ENCODE assay signal across 15 cellular contexts in the genomic region with DNA sequence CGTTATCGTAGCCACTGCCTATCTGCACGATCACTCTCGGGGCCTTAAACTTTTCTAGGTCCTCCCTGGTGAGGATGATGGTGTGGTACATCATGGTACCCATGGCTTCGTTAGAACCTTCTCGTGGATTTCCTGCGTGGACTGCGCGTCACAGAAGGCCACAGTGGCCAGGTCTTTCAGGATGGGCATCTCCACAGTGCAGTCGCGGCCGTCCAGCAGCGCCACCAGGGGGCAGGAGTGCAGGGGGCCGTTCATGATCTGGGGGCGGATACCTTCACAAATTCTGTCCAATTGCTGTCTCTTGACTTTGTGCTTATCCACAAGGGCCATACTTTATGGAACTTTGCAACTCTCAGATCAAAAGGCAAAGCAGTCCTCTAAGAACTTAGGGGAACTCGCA.
DNase-seq lines count a peak whose midpoint lies in the region; TF ChIP-seq lines count a peak whose summit lies in the region.
"Had no signal": no experiment of that assay in that cellular context is flagged by ENCODE, and none has a peak within 500 bp of the region (broad histone marks: within the 10 kb centered on the region; RNA-seq: fewer than 3 reads in every experiment).

No MANE protein-coding gene starts in this region.

- H3K79me2 ChIP-seq in neural progenitor cell (ENCODE audit: low read depth): peaks cover 10% of the 10 kb centered on the region

- no peaks in the 10 kb centered on the region for H3K9me3 ChIP-seq in neural progenitor cell (ENCODE audit: low read depth)
- H3K9me3 ChIP-seq: thoracic aorta had no signal

- no peak overlapping the region for H2AFZ ChIP-seq in neural progenitor cell (replicated peaks)
- H2AFZ ChIP-seq: hepatocyte had no signal

- POLR2A ChIA-PET in MCF 10A (lab: Yijun Ruan, JAX): no interaction called here

- H3K4me1 Mint-ChIP-seq in neural progenitor cell: peaks cover 8% of the 10 kb centered on the region
- H3K4me1 Mint-ChIP-seq in MCF 10A (ENCODE audit: insufficient read depth, unreplicated experiment): no peaks in the 10 kb centered on the region
- H3K4me1 Mint-ChIP-seq: CD4-positive, alpha-beta memory T cell had no signal

- H3K36me3 Mint-ChIP-seq in neural progenitor cell (peaks cover 77% of the 10 kb centered on the region), MCF 10A (ENCODE audit: insufficient read depth, unreplicated experiment) (peaks cover 6% of the 10 kb centered on the region)
- H3K36me3 Mint-ChIP-seq: activated naive CD8-positive, alpha-beta T cell; CD4-positive, alpha-beta memory T cell had no signal

- H3K9ac ChIP-seq in neural progenitor cell: no peak overlapping the region

- H3K27ac ChIP-seq in neural progenitor cell: no peak overlapping the region
- H3K27ac ChIP-seq: epithelial cell of prostate, hepatocyte, thoracic aorta had no signal

- no peaks in the 10 kb centered on the region for H3K36me3 ChIP-seq in neural progenitor cell

- H3K27ac Mint-ChIP-seq in neural progenitor cell (no peak overlapping the region), MCF 10A (ENCODE audit: low read depth, unreplicated experiment) (no peak overlapping the region)
- H3K27ac Mint-ChIP-seq: activated naive CD8-positive, alpha-beta T cell; CD4-positive, alpha-beta memory T cell had no signal

- DNase-seq in GM12865 (ENCODE audit: low read depth) (no peak), LNCaP clone FGC (ENCODE audit: low read depth) (no peak), choroid plexus epithelial cell (ENCODE audit: low read depth) (no peak), neural progenitor cell (ENCODE audit: low spot score) (no peak), posterior cingulate gyrus (no peak), MCF 10A (ENCODE audit: unreplicated experiment) (no peak), SIG-M5 (lab: John Stamatoyannopoulos, UW) (no peak)
- DNase-seq: CD4-positive, alpha-beta memory T cell; NCI-H1105 treated with DMSO at 0.1 percent for 48 hours; stimulated activated CD4-positive, alpha-beta T cell treated with anti-CD3 and anti-CD28 coated beads, Interleukin-1b, Interleukin-23, amount 100 ng/mL, for 48 hours; stimulated activated CD8-positive, alpha-beta memory T cell treated with anti-CD3 and anti-CD28 coated beads, Interleukin-4, amount 100 ng/mL, for 48 hours had no signal

- H3K9me3 Mint-ChIP-seq in neural progenitor cell: peaks cover 11% of the 10 kb centered on the region
- H3K9me3 Mint-ChIP-seq in MCF 10A (ENCODE audit: unreplicated experiment): no peaks in the 10 kb centered on the region
- H3K9me3 Mint-ChIP-seq: CD4-positive, alpha-beta memory T cell had no signal

- H3K4me3 ChIP-seq in GM12865 (ENCODE audit: low read depth, low read length): no peak overlapping the region
- H3K4me3 ChIP-seq in LNCaP clone FGC (ENCODE audit: low read depth, low read length): no peak overlapping the region
- H3K4me3 ChIP-seq in choroid plexus epithelial cell (ENCODE audit: low read depth, low read length): no peak overlapping the region
- no peak overlapping the region for H3K4me3 ChIP-seq in neural progenitor cell
- H3K4me3 ChIP-seq: hepatocyte, thoracic aorta had no signal

- H3K4me2 ChIP-seq in neural progenitor cell: no peak overlapping the region
- H3K4me2 ChIP-seq: hepatocyte had no signal

- H3K27me3 Mint-ChIP-seq in neural progenitor cell (ENCODE audit: insufficient read depth, low read depth) (peaks cover 4% of the 10 kb centered on the region), MCF 10A (ENCODE audit: insufficient read depth, unreplicated experiment) (no peaks in the 10 kb centered on the region)
- H3K27me3 Mint-ChIP-seq: activated naive CD8-positive, alpha-beta T cell; CD4-positive, alpha-beta memory T cell had no signal

- no peaks in the 10 kb centered on the region for H3K27me3 ChIP-seq in neural progenitor cell
- H3K27me3 ChIP-seq: hepatocyte had no signal

- BruUV-seq in MCF 10A (replicated peaks; lab: Mats Ljungman, UMichigan): no TSS peak

- peaks cover 4% of the 10 kb centered on the region for H3K4me1 ChIP-seq in neural progenitor cell

- peaks cover 16% of the 10 kb centered on the region for H4K20me1 ChIP-seq in neural progenitor cell (ENCODE audit: low read depth)

- CTCF ChIA-PET in MCF 10A (lab: Yijun Ruan, JAX): interaction anchor here (0.6 to 1.0 kb wide), 3 partner anchors 9 to 179 kb away, joined by 3 read pairs; no protein-coding TSS in a partner anchor

- H3K4me3 Mint-ChIP-seq in neural progenitor cell: no peak overlapping the region
- no peak overlapping the region for H3K4me3 Mint-ChIP-seq in MCF 10A (ENCODE audit: unreplicated experiment)
- H3K4me3 Mint-ChIP-seq: activated naive CD8-positive, alpha-beta T cell; CD4-positive, alpha-beta memory T cell had no signal

- intact Hi-C loops in posterior cingulate gyrus (cut with DNase I): no loop called here
- intact Hi-C loops in MCF 10A (cut with micrococcal nuclease): no loop called here

- TF ChIP-seq CTCF in GM12865 (IDR thresholded peaks at IDR 0.05; ENCODE audit: insufficient read depth, low read depth, low read length, missing control alignments): peak; percentile 18
- TF ChIP-seq CTCF in LNCaP clone FGC (IDR thresholded peaks at IDR 0.05; ENCODE audit: control insufficient read depth, extremely low read depth, insufficient read depth): 0 out of 2 replicates have a peak, but pooled peaks have one; percentile 17
- peak; percentile 46 for TF ChIP-seq CTCF in choroid plexus epithelial cell (conservative IDR thresholded peaks at IDR 0.05; ENCODE audit: low read depth, low read length)
- TF ChIP-seq CTCF in neural progenitor cell (IDR thresholded peaks at IDR 0.05): peak; percentile 28
- no peak for TF ChIP-seq CTCF in MCF 10A (IDR thresholded peaks at IDR 0.05; ENCODE audit: unreplicated experiment)

- H3F3A ChIP-seq in neural progenitor cell (ENCODE audit: low read depth): no peaks in the 10 kb centered on the region
